Comparison of ENCODE assay signal across 12 cellular contexts in the genomic region with DNA sequence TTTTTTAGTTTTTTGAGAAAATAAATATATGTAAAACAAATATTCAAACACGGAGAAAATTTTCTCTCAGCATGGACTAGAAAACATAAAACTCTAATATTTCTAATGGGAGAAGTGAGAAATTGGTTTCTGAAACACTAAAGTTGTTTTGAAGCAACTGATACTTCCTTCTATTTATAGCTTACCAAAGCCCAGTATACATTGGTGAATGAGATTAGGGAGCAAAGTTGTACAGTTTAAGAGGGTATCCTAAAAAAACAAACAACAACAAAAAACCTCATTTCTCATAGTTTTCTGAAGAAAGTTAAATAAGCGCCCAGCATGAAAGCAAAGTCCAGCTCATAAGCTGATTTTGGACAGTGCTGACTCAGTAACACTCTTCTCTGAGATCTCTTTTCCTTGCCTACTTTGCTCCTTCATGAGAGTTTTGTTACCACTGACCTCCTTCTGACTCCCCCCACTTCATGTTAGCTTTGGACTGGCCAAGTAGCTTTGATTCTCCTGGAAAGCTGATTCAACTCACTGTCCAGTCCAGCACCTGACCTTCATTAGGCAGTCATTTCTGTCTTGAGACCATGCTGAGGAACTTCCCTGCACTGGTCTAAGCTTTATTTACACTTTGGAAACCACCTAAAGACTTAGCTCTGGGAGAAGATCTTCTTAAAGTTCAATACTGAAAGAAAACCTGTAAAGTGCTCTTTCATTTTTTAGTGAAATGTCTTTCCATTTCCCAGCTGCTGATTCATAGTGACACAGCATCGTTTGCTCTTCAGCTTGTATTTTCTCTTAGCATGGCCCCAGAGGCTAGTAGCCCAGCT. TPM values are rescaled to one million over a fixed set of nuclear protein-coding genes. Genes with fewer than 3 reads are reported as not detected.
DNase-seq lines count a peak whose midpoint lies in the region; ATAC-seq and TF ChIP-seq lines count a peak whose summit lies in the region.
"Had no signal": no experiment of that assay in that cellular context is flagged by ENCODE, and none has a peak within 500 bp of the region (broad histone marks: within the 10 kb centered on the region; RNA-seq: fewer than 3 reads in every experiment).

No MANE protein-coding gene starts in this region.

- H3K27ac ChIP-seq in stomach (no peak overlapping the region), uterus (no peak overlapping the region)

- H3K9me3 ChIP-seq in stomach (no peaks in the 10 kb centered on the region), uterus (no peaks in the 10 kb centered on the region)

- peak; percentile 3 for DNase-seq in brain pericyte (ENCODE audit: low read depth, low spot score)
- DNase-seq in stomach, result no peak
- DNase-seq in naive thymus-derived CD8-positive, alpha-beta T cell, result no peak
- no peak for DNase-seq in NCI-H2171 (lab: John Stamatoyannopoulos, UW)
- no peak for DNase-seq in uterus
- DNase-seq: Karpas-422; stimulated activated CD4-positive, alpha-beta T cell treated with anti-CD3 and anti-CD28 coated beads, Interleukin-15, amount 100 ng/mL, for 24 hours had no signal

- H3K9me3 Mint-ChIP-seq in naive thymus-derived CD8-positive, alpha-beta T cell, result peaks cover 0 to 16% (median 0%) of the 10 kb centered on the region in 9 donors

- TF ChIP-seq POLR2A in stomach (IDR thresholded peaks at IDR 0.05) (no peak), uterus (IDR thresholded peaks at IDR 0.05) (no peak)

- no peaks in the 10 kb centered on the region for H3K27me3 ChIP-seq in stomach
- no peaks in the 10 kb centered on the region for H3K27me3 ChIP-seq in uterus

- H3K27me3 Mint-ChIP-seq in naive thymus-derived CD8-positive, alpha-beta T cell, result no peaks in the 10 kb centered on the region

- peaks cover 0 to 7% (median 0%) of the 10 kb centered on the region in 3 donors for H3K36me3 Mint-ChIP-seq in naive thymus-derived CD8-positive, alpha-beta T cell

- peak overlapping the region in 1 of 10 donors; percentile 49 for H3K27ac Mint-ChIP-seq in naive thymus-derived CD8-positive, alpha-beta T cell

- H3K4me1 ChIP-seq in stomach (no peaks in the 10 kb centered on the region), uterus (no peaks in the 10 kb centered on the region)

- no peak overlapping the region for H3K4me3 ChIP-seq in stomach
- H3K4me3 ChIP-seq in uterus, result no peak overlapping the region
- H3K4me3 ChIP-seq: lung had no signal

- intact Hi-C loops in stomach (cut with DNase I; ENCODE audit: low total_unique reads) (no loop called here), uterus (cut with DNase I; ENCODE audit: low total_unique reads) (no loop called here)

- POLR2A ChIA-PET in naive thymus-derived CD8-positive, alpha-beta T cell (lab: Charles Lee), result no interaction called here

- WGBS in stomach, 5 donors, result 42 to 70% (median 57%) methylated on average over 3 of the region's 3 CpGs

- ATAC-seq in GM18861 (IDR thresholded peaks at IDR 0.05; ENCODE audit: unreplicated experiment) (peak; percentile 91), GM21515 (IDR thresholded peaks at IDR 0.05; ENCODE audit: unreplicated experiment) (peak; percentile 84), HG03280 (IDR thresholded peaks at IDR 0.05; ENCODE audit: unreplicated experiment) (peak; percentile 74)
- no peak for ATAC-seq in naive thymus-derived CD8-positive, alpha-beta T cell

- H3K36me3 ChIP-seq in stomach (no peaks in the 10 kb centered on the region), uterus (no peaks in the 10 kb centered on the region)

- peaks cover 2 to 9% (median 4%) of the 10 kb centered on the region in 4 donors for H3K4me1 Mint-ChIP-seq in naive thymus-derived CD8-positive, alpha-beta T cell

- no peak for TF ChIP-seq EP300 in stomach (IDR thresholded peaks at IDR 0.05)

- H3K4me3 Mint-ChIP-seq in naive thymus-derived CD8-positive, alpha-beta T cell, result peak overlapping the region in 1 of 10 donors; percentile 60

- TF ChIP-seq CTCF in stomach (IDR thresholded peaks at IDR 0.05) (no peak), uterus (IDR thresholded peaks at IDR 0.05) (no peak)

RNA-seq across cellular contexts. Expression of gene P2RY10, which starts 21.8 kb away (rescaled TPM):
- 10 to 100 TPM in 1 of 5 donors, 1 to 10 TPM in 1, not detected in 3; 2.4 to 14.2 TPM for total RNA-seq in stomach
- under 1 TPM in 1 of 3 donors, not detected in 2; 0.18 TPM for polyA plus RNA-seq in stomach
- total RNA-seq in naive thymus-derived CD8-positive, alpha-beta T cell, result 10 to 100 TPM; 75.2 to 76.5 TPM
- polyA plus RNA-seq in naive thymus-derived CD8-positive, alpha-beta T cell, result 10 to 100 TPM; 34.4 to 46.5 (median 37.5) TPM
- 1 to 10 TPM in 1 of 4 donors, not detected in 3; 1.2 TPM for total RNA-seq in uterus
- total RNA-seq: RPMI7951 had no signal

Comparison
In these comparisons a context has a peak if more than half of its experiments do, and no peak if none do; other contexts are left out.
1. ATAC-seq: peak in GM18861 (single experiment), GM21515 (single experiment) and HG03280 (single experiment); none in naive thymus-derived CD8-positive, alpha-beta T cell (0 of 2).
2. RNA of gene P2RY10, which starts 21.8 kb away (total RNA-seq): 75.2 to 76.5 TPM in naive thymus-derived CD8-positive, alpha-beta T cell; 1.2 TPM in uterus and 2.4 to 14.2 TPM in stomach; every median in the first group is over 4 times any median in the second.